In the genomic region with DNA sequence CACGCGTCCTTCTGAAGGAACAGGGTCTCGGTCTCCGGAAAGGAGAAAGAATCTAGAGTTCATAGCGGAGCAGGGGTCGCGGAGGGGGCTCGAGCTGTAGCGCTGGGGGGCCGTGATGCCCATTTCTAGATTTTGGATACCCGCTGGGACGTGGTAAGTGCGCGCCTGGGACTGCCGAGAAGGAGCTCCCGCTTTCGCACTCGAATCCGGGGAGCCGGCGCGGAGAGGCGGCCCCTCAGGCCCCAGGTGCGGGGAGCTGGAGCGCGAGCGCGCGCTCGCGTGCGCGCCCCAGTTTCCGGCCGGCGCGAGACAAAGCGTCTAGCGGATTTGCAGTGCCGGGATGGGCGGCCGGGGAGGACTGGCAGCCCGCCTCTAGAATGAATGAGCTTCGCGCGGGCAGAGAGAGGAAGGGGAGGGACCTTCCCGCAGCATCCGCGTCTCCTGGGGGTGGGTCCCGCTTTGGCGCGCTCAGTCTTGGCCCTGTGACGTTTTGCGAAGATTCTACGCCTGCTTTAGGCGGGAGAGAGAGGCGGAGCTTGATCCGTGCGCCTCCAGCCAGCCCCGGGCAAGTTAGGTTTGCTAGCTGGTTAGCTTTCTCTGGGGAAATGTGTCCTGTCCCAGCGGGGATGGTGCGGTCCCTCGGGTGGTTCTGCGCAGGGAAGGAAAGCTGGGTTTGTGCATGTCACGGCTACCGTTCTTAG, we compare ENCODE assay signal across 8 cellular contexts. TPM values are rescaled to one million over a fixed set of nuclear protein-coding genes. Genes with fewer than 3 reads are reported as not detected.
DNase-seq lines count a peak whose midpoint lies in the region; ATAC-seq and TF ChIP-seq lines count a peak whose summit lies in the region.

No MANE protein-coding gene starts in this region.

- peak overlapping the region; percentile 97 for H3K27ac Mint-ChIP-seq in activated CD4-positive, alpha-beta T cell treated with anti-CD3 and anti-CD28 coated beads for 36 hours

- peak; percentile 93 for DNase-seq in Ammon's horn (ENCODE audit: low spot score)
- DNase-seq in GM19238 (ENCODE audit: insufficient read length, low spot score), result peak; percentile 74
- DNase-seq in NCI-H510A (lab: John Stamatoyannopoulos, UW), result peak; percentile 79
- peak; percentile 98 for DNase-seq in activated CD4-positive, alpha-beta T cell treated with anti-CD3 and anti-CD28 coated beads for 36 hours
- peak; percentile 97 for DNase-seq in choroid plexus epithelial cell (ENCODE audit: low read depth)
- DNase-seq in left colon, result peak; percentile 90 to 93
- peak; percentile 82 to 84 for DNase-seq in stimulated activated CD4-positive, alpha-beta T cell treated with anti-CD3 and anti-CD28 coated beads, Interleukin-1b, Interleukin-23, amount 100 ng/mL, for 4 hours (ENCODE audit: low read depth in 2 of 2)

- POLR2A ChIA-PET in activated CD4-positive, alpha-beta T cell treated with anti-CD3 and anti-CD28 coated beads for 36 hours (lab: Charles Lee), result interaction anchor here (0.6 to 4.9 kb wide), 21 partner anchors 9 to 331 kb away, joined by 3 to 57 read pairs (median 5); partner anchors contain the start of gene MARCHF3

- no peaks in the 10 kb centered on the region for H3K9me3 Mint-ChIP-seq in activated CD4-positive, alpha-beta T cell treated with anti-CD3 and anti-CD28 coated beads for 36 hours (ENCODE audit: low read depth)

- H3K4me3 ChIP-seq in choroid plexus epithelial cell (ENCODE audit: low read depth, low read length), result peak overlapping the region; percentile 87

- H3K4me1 Mint-ChIP-seq in activated CD4-positive, alpha-beta T cell treated with anti-CD3 and anti-CD28 coated beads for 36 hours, result peaks cover 37% of the 10 kb centered on the region

- no peak for TF ChIP-seq CTCF in choroid plexus epithelial cell (conservative IDR thresholded peaks at IDR 0.05; ENCODE audit: low read depth, low read length)

- intact Hi-C loops in activated CD4-positive, alpha-beta T cell treated with anti-CD3 and anti-CD28 coated beads for 36 hours (cut with DNase I, micrococcal nuclease), result loop anchor here (1.0 to 5.0 kb wide), 11 partner anchors 16 to 1305 kb away; partner anchors contain the start of genes MARCHF3 (in 2 of the 2), GRAMD2B (in 1 of the 2) and SLC12A2 (in 1 of the 2)
- intact Hi-C loops in left colon (cut with DNase I, micrococcal nuclease), result no loop called here

- peak overlapping the region; percentile 97 for H3K4me3 Mint-ChIP-seq in activated CD4-positive, alpha-beta T cell treated with anti-CD3 and anti-CD28 coated beads for 36 hours

- no peaks in the 10 kb centered on the region for H3K27me3 Mint-ChIP-seq in activated CD4-positive, alpha-beta T cell treated with anti-CD3 and anti-CD28 coated beads for 36 hours

- ATAC-seq in HG03439 (IDR thresholded peaks at IDR 0.05; ENCODE audit: unreplicated experiment) (peak; percentile 60), left colon (peak; percentile 65)
- peak; percentile 79 for ATAC-seq in activated CD4-positive, alpha-beta T cell treated with anti-CD3 and anti-CD28 coated beads for 36 hours

- CTCF ChIA-PET in activated CD4-positive, alpha-beta T cell treated with anti-CD3 and anti-CD28 coated beads for 36 hours (lab: Charles Lee), result interaction anchor here (0.6 to 6.4 kb wide), 23 partner anchors 11 to 979 kb away, joined by 3 to 163 read pairs (median 4); no protein-coding TSS in a partner anchor

- H3K36me3 Mint-ChIP-seq in activated CD4-positive, alpha-beta T cell treated with anti-CD3 and anti-CD28 coated beads for 36 hours (ENCODE audit: low read depth), result peaks cover 44% of the 10 kb centered on the region

RNA-seq across cellular contexts. Expression of gene LMNB1, which starts 1.2 kb away (rescaled TPM):
- total RNA-seq in activated CD4-positive, alpha-beta T cell treated with anti-CD3 and anti-CD28 coated beads for 36 hours, result 100 to 1,000 TPM; 209 to 240 TPM
- total RNA-seq in left colon, result 10 to 100 TPM; 23.2 to 51.1 TPM

Comparison
In these comparisons a context has a peak if more than half of its experiments do, and no peak if none do; other contexts are left out.
1. Peak in every context shown above with its lines: DNase-seq, ATAC-seq and H3K4me3 ChIP-seq.
2. RNA of gene LMNB1, which starts 1.2 kb away (total RNA-seq): 209 to 240 TPM in activated CD4-positive, alpha-beta T cell treated with anti-CD3 and anti-CD28 coated beads for 36 hours; 23.2 to 51.1 TPM in left colon; every median in the first group is over 4 times any median in the second.
3. intact Hi-C loops: an anchor here in activated CD4-positive, alpha-beta T cell treated with anti-CD3 and anti-CD28 coated beads for 36 hours (1.0 to 5.0 kb wide); none called in left colon.